ENCODE assay signal across 8 cellular contexts in the genomic region with DNA sequence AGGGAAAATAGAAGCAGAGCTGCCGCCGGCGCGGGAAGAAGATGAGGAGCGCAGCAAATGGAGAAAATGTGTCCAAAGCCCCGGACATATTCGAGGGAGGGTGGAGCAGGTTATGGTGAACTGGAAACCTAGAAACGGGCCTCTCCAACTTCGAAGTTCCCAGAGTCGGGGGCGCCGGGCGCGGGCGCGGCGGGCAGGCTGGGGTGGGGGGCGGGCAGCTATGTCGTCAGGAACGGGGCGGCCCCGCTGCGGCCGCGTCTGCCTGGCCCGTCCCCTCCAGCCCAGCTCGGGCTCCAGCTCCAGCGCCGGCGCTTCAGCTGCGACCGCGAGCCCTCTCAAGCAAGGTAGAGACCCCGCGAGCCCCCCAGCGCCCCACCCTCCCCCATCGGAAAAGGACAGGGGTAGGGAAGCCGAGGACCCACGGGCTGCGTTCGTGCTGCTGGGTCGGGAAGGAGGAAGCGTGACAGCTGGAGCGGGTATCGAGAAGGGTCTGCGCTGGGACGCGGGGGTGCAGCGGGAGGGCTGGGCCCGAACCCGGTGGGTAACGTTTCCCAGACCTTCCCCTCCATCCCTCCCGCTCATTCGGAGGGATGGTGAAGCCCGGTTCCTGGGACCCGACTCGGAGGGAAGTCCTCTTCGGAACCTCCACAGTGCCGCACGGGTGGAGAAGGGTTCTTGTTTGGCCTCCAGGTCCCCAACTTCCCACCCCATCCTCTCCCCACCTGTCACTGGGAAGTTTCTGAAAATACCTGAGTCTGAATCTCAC. TPM values are rescaled to one million over a fixed set of nuclear protein-coding genes. Genes with fewer than 3 reads are reported as not detected.
DNase-seq lines count a peak whose midpoint lies in the region; ATAC-seq and TF ChIP-seq lines count a peak whose summit lies in the region.

No MANE protein-coding gene starts in this region.

- peak overlapping the region; percentile 55 for H3K4me3 ChIP-seq in MM.1S (ENCODE audit: low read length)

- peak overlapping the region; percentile 74 for H3K9ac ChIP-seq in ES-I3 (ENCODE audit: low read depth, low read length)
- H3K9ac ChIP-seq in MM.1S (ENCODE audit: low read length), result peak overlapping the region; percentile 33; the same call in 1 of the 2 replicates

- peak overlapping the region; percentile 79 for H3K4me2 ChIP-seq in MM.1S (ENCODE audit: low read depth, low read length)

- H3K27ac ChIP-seq in MM.1S (ENCODE audit: low read length), result no peak overlapping the region

- peaks cover 6% of the 10 kb centered on the region for H3K79me2 ChIP-seq in MM.1S (ENCODE audit: low read length)

- H3K36me3 ChIP-seq in ES-I3 (ENCODE audit: insufficient read depth, low read length) (no peaks in the 10 kb centered on the region), MM.1S (replicated peaks; ENCODE audit: insufficient read depth, low read length) (no peaks in the 10 kb centered on the region)

- ATAC-seq in HG02642 (IDR thresholded peaks at IDR 0.05; ENCODE audit: poor library complexity, unreplicated experiment) (no peak), HG02870 (IDR thresholded peaks at IDR 0.05; ENCODE audit: unreplicated experiment) (no peak)

- no peaks in the 10 kb centered on the region for H3K9me2 ChIP-seq in MM.1S (replicated peaks; ENCODE audit: insufficient read depth, low read length)

- peak overlapping the region; percentile 93 for H2AFZ ChIP-seq in MM.1S (ENCODE audit: low read length)

- H3K9me3 ChIP-seq in ES-I3 (ENCODE audit: control insufficient read depth, insufficient read depth, low read length) (no peaks in the 10 kb centered on the region), MM.1S (replicated peaks; ENCODE audit: insufficient read depth, low read length) (no peaks in the 10 kb centered on the region)

- H3K4me1 ChIP-seq in ES-I3 (ENCODE audit: insufficient read depth, low read length), result peaks cover 37% of the 10 kb centered on the region
- H3K4me1 ChIP-seq in MM.1S (ENCODE audit: low read length), result peaks cover 25% of the 10 kb centered on the region

- H3K9me3 Mint-ChIP-seq in activated naive CD4-positive, alpha-beta T cell treated with anti-CD3 and anti-CD28 coated beads, Interleukin-2, amount 10 ng/mL, durations not matched to agents 7 days and 5 days, result no peaks in the 10 kb centered on the region
- no peaks in the 10 kb centered on the region for H3K9me3 Mint-ChIP-seq in neural crest cell

- DNase-seq in MM.1S, result no peak
- DNase-seq in activated naive CD4-positive, alpha-beta T cell treated with anti-CD3 and anti-CD28 coated beads, Interleukin-2, amount 10 ng/mL, durations not matched to agents 7 days and 5 days, result peak; percentile 57
- DNase-seq in glomerular visceral epithelial cell (ENCODE audit: extremely low spot score), result peak; percentile 44
- peak; percentile 29 for DNase-seq in neural crest cell (ENCODE audit: low read depth, low spot score)
- no peak for DNase-seq in NCI-H524 treated with DMSO at 0.1 percent for 48 hours (lab: John Stamatoyannopoulos, UW)

- 0 out of 2 replicates have a peak, but pooled peaks cover 10% of the 10 kb centered on the region for H3K27me3 ChIP-seq in MM.1S (replicated peaks; ENCODE audit: insufficient read depth, low read length)

- H3K4me1 Mint-ChIP-seq in activated naive CD4-positive, alpha-beta T cell treated with anti-CD3 and anti-CD28 coated beads, Interleukin-2, amount 10 ng/mL, durations not matched to agents 7 days and 5 days, result peaks cover 52% of the 10 kb centered on the region
- H3K4me1 Mint-ChIP-seq in neural crest cell, result peaks cover 40% of the 10 kb centered on the region

- CTCF ChIA-PET in activated naive CD4-positive, alpha-beta T cell treated with anti-CD3 and anti-CD28 coated beads, Interleukin-2, amount 10 ng/mL, durations not matched to agents 7 days and 5 days (lab: Charles Lee), result interaction anchor here (2.7 kb wide), 1 partner anchor 8 kb away, joined by 18 read pairs; no protein-coding TSS in a partner anchor

- peak overlapping the region; percentile 92 for H3K4me3 Mint-ChIP-seq in activated naive CD4-positive, alpha-beta T cell treated with anti-CD3 and anti-CD28 coated beads, Interleukin-2, amount 10 ng/mL, durations not matched to agents 7 days and 5 days
- peak overlapping the region; percentile 91 for H3K4me3 Mint-ChIP-seq in neural crest cell

- no peaks in the 10 kb centered on the region for H3K27me3 Mint-ChIP-seq in activated naive CD4-positive, alpha-beta T cell treated with anti-CD3 and anti-CD28 coated beads, Interleukin-2, amount 10 ng/mL, durations not matched to agents 7 days and 5 days
- H3K27me3 Mint-ChIP-seq in neural crest cell (ENCODE audit: low read depth), result peaks cover 41% of the 10 kb centered on the region

- H4K20me1 ChIP-seq in MM.1S (ENCODE audit: insufficient read depth, low read length), result no peaks in the 10 kb centered on the region

- peaks cover 66% of the 10 kb centered on the region for H3K36me3 Mint-ChIP-seq in activated naive CD4-positive, alpha-beta T cell treated with anti-CD3 and anti-CD28 coated beads, Interleukin-2, amount 10 ng/mL, durations not matched to agents 7 days and 5 days
- H3K36me3 Mint-ChIP-seq in neural crest cell (ENCODE audit: low read depth), result no peaks in the 10 kb centered on the region

- H3K27ac Mint-ChIP-seq in activated naive CD4-positive, alpha-beta T cell treated with anti-CD3 and anti-CD28 coated beads, Interleukin-2, amount 10 ng/mL, durations not matched to agents 7 days and 5 days, result peak overlapping the region; percentile 100
- H3K27ac Mint-ChIP-seq in neural crest cell (ENCODE audit: unreplicated experiment), result peak overlapping the region; percentile 97

- TF ChIP-seq CTCF in MM.1S (IDR thresholded peaks at IDR 0.05; ENCODE audit: low read length) (no peak), neural crest cell (conservative IDR thresholded peaks at IDR 0.05) (no peak)

- peaks cover 30% of the 10 kb centered on the region for H3F3A ChIP-seq in MM.1S (ENCODE audit: insufficient read depth, low read length)

RNA-seq across cellular contexts. Expression of a gene that starts 1.0 kb away (rescaled TPM):
- total RNA-seq in neural crest cell, result 17.1 and 18.8 TPM in 2 replicates

RNA-seq across cellular contexts. Expression of a gene that starts 4.3 kb away (rescaled TPM):
- 54.0 and 56.8 TPM in 2 replicates for total RNA-seq in neural crest cell

RNA-seq across cellular contexts. Expression of a gene that starts 33.9 kb away (rescaled TPM):
- 36.9 and 39.9 TPM in 2 replicates for total RNA-seq in neural crest cell

RNA-seq across cellular contexts. Expression of a gene that starts 34.7 kb away (rescaled TPM):
- 125 TPM in 2 replicates for total RNA-seq in neural crest cell

RNA-seq across cellular contexts. Expression of a gene that starts 41.9 kb away (rescaled TPM):
- total RNA-seq in neural crest cell, result 86.5 and 97.3 TPM in 2 replicates

Comparison
In these comparisons a context has a peak if more than half of its experiments do, and no peak if none do; other contexts are left out.
1. DNase-seq: peak in activated naive CD4-positive, alpha-beta T cell treated with anti-CD3 and anti-CD28 coated beads, Interleukin-2, amount 10 ng/mL, durations not matched to agents 7 days and 5 days (single experiment), glomerular visceral epithelial cell (single experiment) and neural crest cell (single experiment); none in MM.1S (single experiment) and NCI-H524 treated with DMSO at 0.1 percent for 48 hours (single experiment).